ENCODE assay signal across 16 cellular contexts in the genomic region with DNA sequence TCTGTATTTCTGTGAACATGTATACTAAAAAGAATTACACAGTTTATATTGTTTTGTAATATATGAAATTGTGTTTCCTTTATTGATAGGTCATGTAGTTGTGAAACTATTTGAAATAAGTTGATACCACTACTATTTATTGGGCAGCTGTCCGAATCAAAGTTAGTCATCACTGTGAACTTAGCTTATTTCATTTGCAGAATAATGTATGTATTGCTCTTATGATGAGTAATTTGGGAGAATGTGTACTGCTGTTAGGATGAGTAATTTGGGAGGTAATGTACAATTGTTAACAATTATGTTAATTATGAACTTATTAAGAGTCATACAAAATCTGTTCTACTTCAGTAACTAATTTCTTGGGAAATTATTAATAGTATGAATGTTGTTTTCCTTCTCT.
"Had no signal": no experiment of that assay in that cellular context is flagged by ENCODE, and none has a peak within 500 bp of the region (broad histone marks: within the 10 kb centered on the region; RNA-seq: fewer than 3 reads in every experiment).

No MANE protein-coding gene starts in this region.

- H3K9me3 ChIP-seq: adrenal gland, gastrocnemius medialis, heart left ventricle, sigmoid colon, thoracic aorta had no signal

- H3K4me1 ChIP-seq: neural progenitor cell had no signal

- H3K4me3 ChIP-seq: adrenal gland, gastrocnemius medialis, heart left ventricle, lung, neural progenitor cell, sigmoid colon, thoracic aorta had no signal

- H3K27me3 ChIP-seq: adrenal gland, gastrocnemius medialis, heart left ventricle, neural progenitor cell, sigmoid colon had no signal

- H3K27ac ChIP-seq: adrenal gland, heart left ventricle, neural progenitor cell, sigmoid colon, thoracic aorta, WERI-Rb-1 had no signal

- DNase-seq: activated CD4-positive, alpha-beta memory T cell treated with anti-CD3 and anti-CD28 coated beads, Interleukin-2, amount 10 ng/mL, durations not matched to agents 7 days and 5 days; activated CD4-positive, alpha-beta T cell treated with anti-CD3 and anti-CD28 coated beads for 4 hours; activated effector memory CD4-positive, alpha-beta T cell treated with Interleukin-2 at 50 U/mL for 16 hours; activated T-cell treated with anti-CD3 and anti-CD28 coated beads, Interleukin-2, amount 50 U/mL, for 4 hours; adrenal gland; gastrocnemius medialis; heart left ventricle; immature natural killer cell; left colon; midbrain; sigmoid colon; WERI-Rb-1 had no signal

- ATAC-seq: activated T-cell treated with anti-CD3 and anti-CD28 coated beads, Interleukin-2, amount 50 U/mL, for 4 hours; heart left ventricle; left colon; stimulated activated effector memory CD8-positive, alpha-beta T cell treated with anti-CD3 and anti-CD28 coated beads, Interleukin-12 subunit alpha, Interleukin-12 subunit beta, amount 100 ng/mL, for 72 hours had no signal
